In genomic region chr22:29073618-29074275, GRCh38 we compare ENCODE assay signal across 8 cellular contexts. TPM values are rescaled to one million over a fixed set of nuclear protein-coding genes. Genes with fewer than 3 reads are reported as not detected.
DNase-seq lines count a peak whose midpoint lies in the region; ATAC-seq, FAIRE-seq and TF ChIP-seq lines count a peak whose summit lies in the region.

No MANE protein-coding gene starts in this region.

- no peaks in the 10 kb centered on the region for H3K9me3 Mint-ChIP-seq in activated naive CD8-positive, alpha-beta T cell treated with anti-CD3 and anti-CD28 coated beads, Interleukin-2, amount 50 U/mL, for 24 hours

- WGBS in right cardiac atrium = 4% methylated on average over 53 of the region's 53 CpGs

- peaks cover 2% of the 10 kb centered on the region for H3K4me1 ChIP-seq in right cardiac atrium (ENCODE audit: control insufficient read depth, insufficient read depth, low read length)

- no peak for ATAC-seq in activated naive CD8-positive, alpha-beta T cell treated with anti-CD3 and anti-CD28 coated beads, Interleukin-2, amount 50 U/mL, for 24 hours
- ATAC-seq in right cardiac atrium (peak; percentile 65 to 71), sciatic nerve (peak; percentile 74), HG02852 (IDR thresholded peaks at IDR 0.05; ENCODE audit: unreplicated experiment) (no peak), HG03342 (IDR thresholded peaks at IDR 0.05; ENCODE audit: unreplicated experiment) (no peak)

- H3K27ac ChIP-seq in right cardiac atrium (ENCODE audit: low read length) = peak overlapping the region; percentile 9

- no peaks in the 10 kb centered on the region for H3K36me3 Mint-ChIP-seq in activated naive CD8-positive, alpha-beta T cell treated with anti-CD3 and anti-CD28 coated beads, Interleukin-2, amount 50 U/mL, for 24 hours (ENCODE audit: low read depth)

- intact Hi-C loops in right cardiac atrium (cut with DNase I) = loop anchor here in 3 of 4 donors (5.0 to 10.0 kb wide), 3 partner anchors 71 to 81 kb away; no protein-coding TSS in a partner anchor
- intact Hi-C loops in sciatic nerve (cut with DNase I) = no loop called here

- no peak overlapping the region for H3K27ac Mint-ChIP-seq in activated naive CD8-positive, alpha-beta T cell treated with anti-CD3 and anti-CD28 coated beads, Interleukin-2, amount 50 U/mL, for 24 hours

- peak overlapping the region; percentile 14 for H3K4me3 Mint-ChIP-seq in activated naive CD8-positive, alpha-beta T cell treated with anti-CD3 and anti-CD28 coated beads, Interleukin-2, amount 50 U/mL, for 24 hours

- no peaks in the 10 kb centered on the region for H3K27me3 ChIP-seq in right cardiac atrium (ENCODE audit: control insufficient read depth, insufficient read depth)

- TF ChIP-seq POLR2A in H54 (IDR thresholded peaks at IDR 0.05; ENCODE audit: low read depth, low read length) = no peak

- DNase-seq in stimulated activated CD4-positive, alpha-beta T cell treated with anti-CD3 and anti-CD28 coated beads, Interleukin-15, amount 100 ng/mL, for 24 hours = peak; percentile 30
- DNase-seq in stimulated activated CD4-positive, alpha-beta T cell treated with anti-CD3 and anti-CD28 coated beads, Interleukin-2, amount 100 ng/mL, for 48 hours = no peak
- DNase-seq in activated naive CD8-positive, alpha-beta T cell treated with anti-CD3 and anti-CD28 coated beads, Interleukin-2, amount 50 U/mL, for 24 hours = no peak
- DNase-seq in right cardiac atrium (peak; percentile 55 to 83 (median 82)), sciatic nerve (ENCODE audit: low spot score) (peak; percentile 74), H54 (ENCODE audit: insufficient read length, low spot score) (no peak)

- H3K4me1 Mint-ChIP-seq in activated naive CD8-positive, alpha-beta T cell treated with anti-CD3 and anti-CD28 coated beads, Interleukin-2, amount 50 U/mL, for 24 hours = peaks cover 24% of the 10 kb centered on the region

- FAIRE-seq in H54 (lab: Jason Lieb, UNC) = no peak

- peak overlapping the region; percentile 85 for H3K4me3 ChIP-seq in right cardiac atrium (ENCODE audit: low read length)

- H3K9me3 ChIP-seq in right cardiac atrium (ENCODE audit: control insufficient read depth, low read length) = no peaks in the 10 kb centered on the region

- H3K27me3 Mint-ChIP-seq in activated naive CD8-positive, alpha-beta T cell treated with anti-CD3 and anti-CD28 coated beads, Interleukin-2, amount 50 U/mL, for 24 hours = peaks cover 69% of the 10 kb centered on the region

RNA-seq across cellular contexts. Expression of gene KREMEN1, which starts 0.9 kb away (rescaled TPM):
- 10 to 100 TPM; 53.6 to 73.0 (median 67.8) TPM for total RNA-seq in right cardiac atrium
- 37.2 TPM for polyA plus RNA-seq in right cardiac atrium
- total RNA-seq in sciatic nerve = 21.5 TPM

RNA-seq across cellular contexts. Expression of gene C22orf31, which starts 12.1 kb away (rescaled TPM):
- under 1 TPM in 2 of 4 donors, not detected in 2; 0.31 to 0.46 TPM for total RNA-seq in right cardiac atrium
- 0.14 TPM for polyA plus RNA-seq in right cardiac atrium
- total RNA-seq in sciatic nerve = not detected

Comparison
In these comparisons a context has a peak if more than half of its experiments do, and no peak if none do; other contexts are left out.
1. DNase-seq: peak in stimulated activated CD4-positive, alpha-beta T cell treated with anti-CD3 and anti-CD28 coated beads, Interleukin-15, amount 100 ng/mL, for 24 hours (single experiment), right cardiac atrium (3 of 3) and sciatic nerve (single experiment); none in stimulated activated CD4-positive, alpha-beta T cell treated with anti-CD3 and anti-CD28 coated beads, Interleukin-2, amount 100 ng/mL, for 48 hours (0 of 2), activated naive CD8-positive, alpha-beta T cell treated with anti-CD3 and anti-CD28 coated beads, Interleukin-2, amount 50 U/mL, for 24 hours (single experiment) and H54 (single experiment).
2. ATAC-seq: peak in right cardiac atrium (2 of 2) and sciatic nerve (single experiment); none in activated naive CD8-positive, alpha-beta T cell treated with anti-CD3 and anti-CD28 coated beads, Interleukin-2, amount 50 U/mL, for 24 hours (single experiment), HG02852 (single experiment) and HG03342 (single experiment).